In genomic region chr1:89942825-89943658, GRCh38 we compare ENCODE assay signal across 14 cellular contexts. TPM values are rescaled to one million over a fixed set of nuclear protein-coding genes. Genes with fewer than 3 reads are reported as not detected.
DNase-seq lines count a peak whose midpoint lies in the region; ATAC-seq and TF ChIP-seq lines count a peak whose summit lies in the region.
"Had no signal": no experiment of that assay in that cellular context is flagged by ENCODE, and none has a peak within 500 bp of the region (broad histone marks: within the 10 kb centered on the region; RNA-seq: fewer than 3 reads in every experiment).

No MANE protein-coding gene starts in this region.

- H3K4me1 Mint-ChIP-seq in stimulated activated naive CD8-positive, alpha-beta T cell treated with anti-CD3 and anti-CD28 coated beads, Interleukin-15, amount 100 ng/mL, for 72 hours = no peaks in the 10 kb centered on the region

- ATAC-seq in stimulated activated naive CD8-positive, alpha-beta T cell treated with anti-CD3 and anti-CD28 coated beads, Interleukin-15, amount 100 ng/mL, for 72 hours = no peak
- no peak for ATAC-seq in HG02885 (IDR thresholded peaks at IDR 0.05; ENCODE audit: poor library complexity, unreplicated experiment)
- ATAC-seq in HG03460 (IDR thresholded peaks at IDR 0.05; ENCODE audit: unreplicated experiment) = no peak
- ATAC-seq: gastroesophageal sphincter had no signal

- no peak overlapping the region for H3K4me3 ChIP-seq in fibroblast of mammary gland (ENCODE audit: control insufficient read depth, low read depth, low read length)
- H3K4me3 ChIP-seq: gastroesophageal sphincter, thyroid gland had no signal

- no peaks in the 10 kb centered on the region for H3K9me3 Mint-ChIP-seq in stimulated activated naive CD8-positive, alpha-beta T cell treated with anti-CD3 and anti-CD28 coated beads, Interleukin-15, amount 100 ng/mL, for 72 hours

- no peak overlapping the region for H3K27ac Mint-ChIP-seq in stimulated activated naive CD8-positive, alpha-beta T cell treated with anti-CD3 and anti-CD28 coated beads, Interleukin-15, amount 100 ng/mL, for 72 hours

- H3K4me3 Mint-ChIP-seq in stimulated activated naive CD8-positive, alpha-beta T cell treated with anti-CD3 and anti-CD28 coated beads, Interleukin-15, amount 100 ng/mL, for 72 hours = no peak overlapping the region

- no peak for TF ChIP-seq CTCF in fibroblast of mammary gland (conservative IDR thresholded peaks at IDR 0.05; ENCODE audit: control insufficient read depth, insufficient read depth, low read depth, low read length)

- peak; percentile 51 for DNase-seq in GM03348 (ENCODE audit: low spot score)
- DNase-seq in NOMO-1 treated with dmso at 0.1 percent for 144 hours (lab: John Stamatoyannopoulos, UW; ENCODE audit: unreplicated experiment) = peak; percentile 40
- DNase-seq in fibroblast of mammary gland (ENCODE audit: low read depth) = peak; percentile 15
- DNase-seq in non-pigmented ciliary epithelial cell (ENCODE audit: low read depth) = peak; percentile 36
- no peak for DNase-seq in stimulated activated naive CD8-positive, alpha-beta T cell treated with anti-CD3 and anti-CD28 coated beads, Interleukin-15, amount 100 ng/mL, for 72 hours
- no peak for DNase-seq in dermis blood vessel endothelial cell
- DNase-seq: activated CD4-positive, alpha-beta T cell treated with anti-CD3 and anti-CD28 coated beads, Interleukin-2, amount 50 U/mL, for 4 hours; amniotic stem cell; NCI-H146; stimulated activated CD4-positive, alpha-beta T cell treated with anti-CD3 and anti-CD28 coated beads, Interleukin-4, amount 100 ng/mL, for 1 hour; thyroid gland had no signal

- no peaks in the 10 kb centered on the region for H3K27me3 Mint-ChIP-seq in stimulated activated naive CD8-positive, alpha-beta T cell treated with anti-CD3 and anti-CD28 coated beads, Interleukin-15, amount 100 ng/mL, for 72 hours

RNA-seq across cellular contexts. Expression of gene ZNF326, which starts 51.9 kb away (rescaled TPM):
- 9.3 and 9.9 TPM in 2 replicates for total RNA-seq in dermis blood vessel endothelial cell

Comparison
In these comparisons a context has a peak if more than half of its experiments do, and no peak if none do; other contexts are left out.
1. DNase-seq: peak in GM03348 (single experiment), NOMO-1 treated with dmso at 0.1 percent for 144 hours (single experiment), fibroblast of mammary gland (single experiment) and non-pigmented ciliary epithelial cell (single experiment); none in stimulated activated naive CD8-positive, alpha-beta T cell treated with anti-CD3 and anti-CD28 coated beads, Interleukin-15, amount 100 ng/mL, for 72 hours (0 of 2) and dermis blood vessel endothelial cell (single experiment).